1 cellular context compared by ENCODE assay signal in the genomic region with DNA sequence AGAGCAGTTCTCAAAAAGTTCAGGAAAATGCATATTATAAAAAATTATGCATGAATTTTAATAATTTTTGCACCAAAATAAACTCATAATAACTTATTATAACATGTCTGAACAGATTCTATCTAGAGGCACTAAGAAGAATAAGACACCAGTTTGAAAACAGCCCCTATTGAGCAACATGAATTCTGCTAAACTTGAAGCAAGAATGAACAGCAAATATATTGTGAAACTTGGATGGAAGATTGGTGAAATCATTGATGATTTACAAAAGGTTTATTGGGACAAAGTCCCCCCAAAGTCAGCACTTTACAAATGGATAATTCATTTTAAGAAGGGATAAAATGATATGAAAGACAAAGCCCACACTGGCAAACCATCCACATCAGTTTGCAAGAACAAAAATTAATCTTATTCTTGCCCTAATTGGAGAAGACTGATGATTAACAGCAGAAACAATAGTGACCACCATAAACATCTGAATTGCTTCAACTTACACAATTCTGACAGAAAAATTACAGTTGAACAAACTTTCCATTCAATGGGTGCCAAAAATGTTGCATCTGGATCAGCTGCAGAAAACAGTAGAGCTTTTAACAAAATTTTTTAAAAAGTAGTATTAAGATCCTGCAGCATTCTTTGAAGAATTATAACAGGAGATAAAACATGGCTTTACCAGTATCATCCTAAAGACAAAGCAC.
A peak's percentile ranks its signal among the peaks of the same experiment; 100 is the strongest.
TF ChIP-seq lines count a peak whose summit lies in the region.

No MANE protein-coding gene starts in this region.

TF ChIP-seq in liver, 16 proteins besides CTCF, POLR2A, EP300 and RAD21 (continued from another document):
- TF ChIP-seq, protein P1, sequence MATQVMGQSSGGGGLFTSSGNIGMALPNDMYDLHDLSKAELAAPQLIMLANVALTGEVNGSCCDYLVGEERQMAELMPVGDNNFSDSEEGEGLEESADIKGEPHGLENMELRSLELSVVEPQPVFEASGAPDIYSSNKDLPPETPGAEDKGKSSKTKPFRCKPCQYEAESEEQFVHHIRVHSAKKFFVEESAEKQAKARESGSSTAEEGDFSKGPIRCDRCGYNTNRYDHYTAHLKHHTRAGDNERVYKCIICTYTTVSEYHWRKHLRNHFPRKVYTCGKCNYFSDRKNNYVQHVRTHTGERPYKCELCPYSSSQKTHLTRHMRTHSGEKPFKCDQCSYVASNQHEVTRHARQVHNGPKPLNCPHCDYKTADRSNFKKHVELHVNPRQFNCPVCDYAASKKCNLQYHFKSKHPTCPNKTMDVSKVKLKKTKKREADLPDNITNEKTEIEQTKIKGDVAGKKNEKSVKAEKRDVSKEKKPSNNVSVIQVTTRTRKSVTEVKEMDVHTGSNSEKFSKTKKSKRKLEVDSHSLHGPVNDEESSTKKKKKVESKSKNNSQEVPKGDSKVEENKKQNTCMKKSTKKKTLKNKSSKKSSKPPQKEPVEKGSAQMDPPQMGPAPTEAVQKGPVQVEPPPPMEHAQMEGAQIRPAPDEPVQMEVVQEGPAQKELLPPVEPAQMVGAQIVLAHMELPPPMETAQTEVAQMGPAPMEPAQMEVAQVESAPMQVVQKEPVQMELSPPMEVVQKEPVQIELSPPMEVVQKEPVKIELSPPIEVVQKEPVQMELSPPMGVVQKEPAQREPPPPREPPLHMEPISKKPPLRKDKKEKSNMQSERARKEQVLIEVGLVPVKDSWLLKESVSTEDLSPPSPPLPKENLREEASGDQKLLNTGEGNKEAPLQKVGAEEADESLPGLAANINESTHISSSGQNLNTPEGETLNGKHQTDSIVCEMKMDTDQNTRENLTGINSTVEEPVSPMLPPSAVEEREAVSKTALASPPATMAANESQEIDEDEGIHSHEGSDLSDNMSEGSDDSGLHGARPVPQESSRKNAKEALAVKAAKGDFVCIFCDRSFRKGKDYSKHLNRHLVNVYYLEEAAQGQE (IDR thresholded peaks at IDR 0.05) = peak; percentile 50
- TF ChIP-seq HNF4G (IDR thresholded peaks at IDR 0.05) (peak; percentile 41), NR2F2 (IDR thresholded peaks at IDR 0.05) (no peak), TAF1 (conservative IDR thresholded peaks at IDR 0.05) (no peak), FOXA2 (IDR thresholded peaks at IDR 0.05) (no peak), FOXA1 (IDR thresholded peaks at IDR 0.05) (no peak), GABPA (IDR thresholded peaks at IDR 0.05 in 1 of 2, conservative IDR thresholded peaks at IDR 0.05 in 1 of 2) (no peak), SP1 (IDR thresholded peaks at IDR 0.05) (peak; percentile 20), YY1 (IDR thresholded peaks at IDR 0.05) (peak; percentile 13), EGR1 (IDR thresholded peaks at IDR 0.05; ENCODE audit: low read depth in 2 of 2) (peak in 1 of 2 donors; percentile 18), RXRA (IDR thresholded peaks at IDR 0.05) (peak; percentile 25 to 58), HNF4A (conservative IDR thresholded peaks at IDR 0.05) (peak; percentile 74 to 77)
- TF ChIP-seq, protein P2, sequence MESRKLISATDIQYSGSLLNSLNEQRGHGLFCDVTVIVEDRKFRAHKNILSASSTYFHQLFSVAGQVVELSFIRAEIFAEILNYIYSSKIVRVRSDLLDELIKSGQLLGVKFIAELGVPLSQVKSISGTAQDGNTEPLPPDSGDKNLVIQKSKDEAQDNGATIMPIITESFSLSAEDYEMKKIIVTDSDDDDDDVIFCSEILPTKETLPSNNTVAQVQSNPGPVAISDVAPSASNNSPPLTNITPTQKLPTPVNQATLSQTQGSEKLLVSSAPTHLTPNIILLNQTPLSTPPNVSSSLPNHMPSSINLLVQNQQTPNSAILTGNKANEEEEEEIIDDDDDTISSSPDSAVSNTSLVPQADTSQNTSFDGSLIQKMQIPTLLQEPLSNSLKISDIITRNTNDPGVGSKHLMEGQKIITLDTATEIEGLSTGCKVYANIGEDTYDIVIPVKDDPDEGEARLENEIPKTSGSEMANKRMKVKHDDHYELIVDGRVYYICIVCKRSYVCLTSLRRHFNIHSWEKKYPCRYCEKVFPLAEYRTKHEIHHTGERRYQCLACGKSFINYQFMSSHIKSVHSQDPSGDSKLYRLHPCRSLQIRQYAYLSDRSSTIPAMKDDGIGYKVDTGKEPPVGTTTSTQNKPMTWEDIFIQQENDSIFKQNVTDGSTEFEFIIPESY (IDR thresholded peaks at IDR 0.05) = peak; percentile 31
- TF ChIP-seq, protein P3, sequence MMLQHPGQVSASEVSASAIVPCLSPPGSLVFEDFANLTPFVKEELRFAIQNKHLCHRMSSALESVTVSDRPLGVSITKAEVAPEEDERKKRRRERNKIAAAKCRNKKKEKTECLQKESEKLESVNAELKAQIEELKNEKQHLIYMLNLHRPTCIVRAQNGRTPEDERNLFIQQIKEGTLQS (IDR thresholded peaks at IDR 0.05) = no peak
- TF ChIP-seq, protein P4, sequence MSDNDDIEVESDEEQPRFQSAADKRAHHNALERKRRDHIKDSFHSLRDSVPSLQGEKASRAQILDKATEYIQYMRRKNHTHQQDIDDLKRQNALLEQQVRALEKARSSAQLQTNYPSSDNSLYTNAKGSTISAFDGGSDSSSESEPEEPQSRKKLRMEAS (IDR thresholded peaks at IDR 0.05) = no peak
